Comparison of ENCODE assay signal across 1 cellular context in genomic region chr1:30525980-30526651, GRCh38.
TF ChIP-seq lines count a peak whose summit lies in the region.

No MANE protein-coding gene starts in this region.

TF ChIP-seq in HepG2, 621 proteins besides CTCF, POLR2A, EP300 and RAD21 (continued from another document):
- no peak for TF ChIP-seq ZNF646 (CRISPR knock-in tag; IDR thresholded peaks at IDR 0.05)
- TF ChIP-seq DNMT1 (CRISPR knock-in tag; IDR thresholded peaks at IDR 0.05) = no peak
